23 cellular contexts compared by ENCODE assay signal in the genomic region with DNA sequence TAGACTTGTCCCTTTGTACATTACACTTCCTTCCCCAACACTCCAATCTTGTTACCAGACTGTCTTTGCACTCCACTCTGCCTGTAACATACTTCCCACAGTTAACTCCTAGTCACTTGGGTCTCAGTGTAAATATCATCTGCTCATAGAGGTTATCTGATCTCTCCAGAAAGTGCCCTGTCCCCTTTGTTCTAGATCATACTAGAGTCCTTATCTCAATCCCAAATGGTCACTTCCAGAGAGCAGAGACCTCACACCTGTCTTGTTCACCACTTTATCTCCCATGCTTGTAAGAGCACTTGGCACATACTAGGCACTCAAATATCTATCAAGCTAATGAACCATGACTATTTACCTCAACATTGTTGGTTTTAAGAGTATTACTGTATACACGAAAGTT. TPM values are rescaled to one million over a fixed set of nuclear protein-coding genes. Genes with fewer than 3 reads are reported as not detected.
DNase-seq lines count a peak whose midpoint lies in the region; ATAC-seq and TF ChIP-seq lines count a peak whose summit lies in the region.
"Had no signal": no experiment of that assay in that cellular context is flagged by ENCODE, and none has a peak within 500 bp of the region (broad histone marks: within the 10 kb centered on the region; RNA-seq: fewer than 3 reads in every experiment).

No MANE protein-coding gene starts in this region.

- intact Hi-C loops in Right ventricle myocardium superior (cut with DNase I) = no loop called here

- peaks cover 72% of the 10 kb centered on the region for H3K36me3 Mint-ChIP-seq in endodermal cell (ENCODE audit: low read depth)
- H3K36me3 Mint-ChIP-seq in stimulated activated naive B cell treated with anti-CD40 and anti-IgM and Interleukin-4, amounts not matched to agents 10 μg/mL and 1 μg/mL and 100 μg/mL, for 72 hours = peaks cover 52 to 67% of the 10 kb centered on the region in 2 donors

- H3K4me1 ChIP-seq in cardiac muscle cell (ENCODE audit: low read depth) = peaks cover 26% of the 10 kb centered on the region
- H3K4me1 ChIP-seq in endodermal cell (ENCODE audit: control insufficient read depth, insufficient read depth, low read length) = no peaks in the 10 kb centered on the region

- no peak for ATAC-seq in Right ventricle myocardium superior (ENCODE audit: poor library complexity)
- no peak for ATAC-seq in stimulated activated naive B cell treated with anti-CD40 and anti-IgM and Interleukin-4, amounts not matched to agents 10 μg/mL and 1 μg/mL and 100 μg/mL, for 72 hours (replicated peaks)
- ATAC-seq: CD8-positive, alpha-beta T cell; gastroesophageal sphincter; psoas muscle had no signal

- WGBS in endodermal cell (ENCODE audit: insufficient coverage in 1 of 2, insufficient read length in 1 of 2), 2 experiments = 83% methylated on average over 1 of the region's 1 CpG; no CpG with 5 or more reads in 1 of the 2 experiments

- H3K9me3 ChIP-seq in cardiac muscle cell (ENCODE audit: low read depth) (no peaks in the 10 kb centered on the region), endodermal cell (ENCODE audit: control insufficient read depth, low read length) (peaks cover 21% of the 10 kb centered on the region)
- H3K9me3 ChIP-seq: esophagus muscularis mucosa, gastroesophageal sphincter, psoas muscle, testis had no signal

- H3K4me1 Mint-ChIP-seq in endodermal cell = peaks cover 19% of the 10 kb centered on the region
- peaks cover 20 to 39% of the 10 kb centered on the region in 2 donors for H3K4me1 Mint-ChIP-seq in stimulated activated naive B cell treated with anti-CD40 and anti-IgM and Interleukin-4, amounts not matched to agents 10 μg/mL and 1 μg/mL and 100 μg/mL, for 72 hours

- no peak overlapping the region for H3K9ac ChIP-seq in endodermal cell (ENCODE audit: extremely low read depth, low read length, poor library complexity, severe bottlenecking)

- H3K36me3 ChIP-seq in cardiac muscle cell = peaks cover 28% of the 10 kb centered on the region
- peaks cover 75% of the 10 kb centered on the region for H3K36me3 ChIP-seq in endodermal cell (ENCODE audit: control insufficient read depth, insufficient read depth, low read length)

- H3K27ac Mint-ChIP-seq in endodermal cell = peak overlapping the region; percentile 69
- peak overlapping the region; percentile 25 for H3K27ac Mint-ChIP-seq in stimulated activated naive B cell treated with anti-CD40 and anti-IgM and Interleukin-4, amounts not matched to agents 10 μg/mL and 1 μg/mL and 100 μg/mL, for 72 hours
- H3K27ac Mint-ChIP-seq: CD8-positive, alpha-beta T cell had no signal

- no peaks in the 10 kb centered on the region for H3K9me3 Mint-ChIP-seq in endodermal cell
- H3K9me3 Mint-ChIP-seq in stimulated activated naive B cell treated with anti-CD40 and anti-IgM and Interleukin-4, amounts not matched to agents 10 μg/mL and 1 μg/mL and 100 μg/mL, for 72 hours = peaks cover 0 to 4% of the 10 kb centered on the region in 2 donors
- H3K9me3 Mint-ChIP-seq: activated B cell treated with CpG ODN at 0.5 μM for 24 hours; CD8-positive, alpha-beta T cell; neural crest cell had no signal

- H3K27ac ChIP-seq in cardiac muscle cell (peak overlapping the region; percentile 44), endodermal cell (ENCODE audit: low read depth, low read length) (no peak overlapping the region)
- H3K27ac ChIP-seq: dorsolateral prefrontal cortex, esophagus muscularis mucosa, gastroesophageal sphincter, psoas muscle, testis had no signal

- DNase-seq in cardiac muscle cell (ENCODE audit: low read depth in 1 of 2, low spot score in 1 of 2) (no peak), Right ventricle myocardium superior (no peak), NCI-H510A (lab: John Stamatoyannopoulos, UW) (peak; percentile 45), endodermal cell (no peak), SW 1271 (lab: John Stamatoyannopoulos, UW) (no peak), NCI-H2171 treated with DMSO at 0.1 percent for 48 hours (lab: John Stamatoyannopoulos, UW) (no peak), putamen (ENCODE audit: low spot score) (no peak)
- no peak for DNase-seq in stimulated activated naive B cell treated with anti-CD40 and anti-IgM and Interleukin-4, amounts not matched to agents 10 μg/mL and 1 μg/mL and 100 μg/mL, for 72 hours
- DNase-seq: activated B cell treated with CpG ODN at 0.5 μM for 24 hours; activated T-cell treated with anti-CD3 and anti-CD28 coated beads, Interleukin-2, amount 50 U/mL, for 48 hours; CD8-positive, alpha-beta T cell; DND-41; dorsolateral prefrontal cortex; mesenchymal stem cell; NCI-H146; NCI-H524; psoas muscle; SIG-M5; stimulated activated CD4-positive, alpha-beta T cell treated with anti-CD3 and anti-CD28 coated beads, Interleukin-4, amount 100 ng/mL, for 4 hours; testis had no signal

- no peak overlapping the region for H3K4me3 ChIP-seq in cardiac muscle cell
- H3K4me3 ChIP-seq in endodermal cell (ENCODE audit: low read length) = no peak overlapping the region
- H3K4me3 ChIP-seq: dorsolateral prefrontal cortex, esophagus muscularis mucosa, gastroesophageal sphincter, psoas muscle, testis had no signal

- no peak overlapping the region for H3K4me3 Mint-ChIP-seq in endodermal cell
- no peak overlapping the region for H3K4me3 Mint-ChIP-seq in stimulated activated naive B cell treated with anti-CD40 and anti-IgM and Interleukin-4, amounts not matched to agents 10 μg/mL and 1 μg/mL and 100 μg/mL, for 72 hours
- H3K4me3 Mint-ChIP-seq: activated B cell treated with CpG ODN at 0.5 μM for 24 hours; CD8-positive, alpha-beta T cell; neural crest cell had no signal

- H3K27me3 ChIP-seq in cardiac muscle cell (no peaks in the 10 kb centered on the region), endodermal cell (ENCODE audit: control insufficient read depth, insufficient read depth, low read length, poor library complexity, severe bottlenecking) (no peaks in the 10 kb centered on the region)
- H3K27me3 ChIP-seq: dorsolateral prefrontal cortex, esophagus muscularis mucosa, gastroesophageal sphincter, testis had no signal

- no peak for TF ChIP-seq CTCF in cardiac muscle cell (IDR thresholded peaks at IDR 0.05; ENCODE audit: low read depth, low read length)
- TF ChIP-seq CTCF in endodermal cell (conservative IDR thresholded peaks at IDR 0.05) = no peak

- no peaks in the 10 kb centered on the region for H3K27me3 Mint-ChIP-seq in endodermal cell (ENCODE audit: insufficient read depth)
- H3K27me3 Mint-ChIP-seq in stimulated activated naive B cell treated with anti-CD40 and anti-IgM and Interleukin-4, amounts not matched to agents 10 μg/mL and 1 μg/mL and 100 μg/mL, for 72 hours = no peaks in the 10 kb centered on the region
- H3K27me3 Mint-ChIP-seq: activated B cell treated with CpG ODN at 0.5 μM for 24 hours had no signal

RNA-seq across cellular contexts. Expression of gene SETX, which starts 30.4 kb away (rescaled TPM):
- total RNA-seq in cardiac muscle cell = 34.0 and 35.1 TPM in 2 replicates
- 9.7 and 16.2 TPM in 2 replicates for polyA plus RNA-seq in cardiac muscle cell
- total RNA-seq in Right ventricle myocardium superior = 19.7 TPM
- 10 to 100 TPM; 40.0 to 53.3 TPM for total RNA-seq in endodermal cell
- 21.9 TPM for polyA plus RNA-seq in endodermal cell (2013, experiment 1 of 2)
- 23.6 TPM for polyA plus RNA-seq in endodermal cell (2013, experiment 2 of 2)
